ENCODE assay signal across 15 cellular contexts in genomic region chr12:106080786-106081185, GRCh38. TPM values are rescaled to one million over a fixed set of nuclear protein-coding genes. Genes with fewer than 3 reads are reported as not detected.
DNase-seq lines count a peak whose midpoint lies in the region; ATAC-seq and TF ChIP-seq lines count a peak whose summit lies in the region.
"Had no signal": no experiment of that assay in that cellular context is flagged by ENCODE, and none has a peak within 500 bp of the region (broad histone marks: within the 10 kb centered on the region; RNA-seq: fewer than 3 reads in every experiment).

No MANE protein-coding gene starts in this region.

- H3K79me1 ChIP-seq in IMR-90 (ENCODE audit: low read depth in 1 of 2, low read length in 2 of 2): peaks cover 14 to 62% of the 10 kb centered on the region in 2 experiments

- peak overlapping the region; percentile 69 for H2BK5ac ChIP-seq in IMR-90 (ENCODE audit: low read depth, low read length, poor library complexity, severe bottlenecking)

- peak overlapping the region; percentile 77 for H4K91ac ChIP-seq in IMR-90 (ENCODE audit: insufficient read depth, low read depth, low read length)

- no peak for TF ChIP-seq RAD21 in IMR-90 (IDR thresholded peaks at IDR 0.05; ENCODE audit: low read length)

- peak overlapping the region; percentile 22 to 44; a peak in 2 of 4 replicates for H4K8ac ChIP-seq in IMR-90 (ENCODE audit: low read depth in 2 of 2, low read length in 2 of 2)

- H3K56ac ChIP-seq in IMR-90 (ENCODE audit: extremely low read depth, insufficient read depth, low read length): 0 out of 2 replicates have a peak overlapping the region, but pooled peaks have one; percentile 33

- intact Hi-C loops in IMR-90 (cut with micrococcal nuclease) (loop anchor here (5.0 to 10.0 kb wide), 4 partner anchors 48 to 826 kb away; no protein-coding TSS in a partner anchor), upper lobe of right lung (cut with DNase I) (no loop called here)

- in situ Hi-C loops in IMR-90 (cut with MboI; ENCODE audit: low sequenced_read_pairs): no loop called here

- H3K4me1 ChIP-seq in IMR-90 (ENCODE audit: control insufficient read depth, insufficient read depth, low read length): peaks cover 47% of the 10 kb centered on the region
- peaks cover 70% of the 10 kb centered on the region for H3K4me1 ChIP-seq in mesodermal cell (ENCODE audit: control insufficient read depth, insufficient read depth, low read length, poor library complexity, severe bottlenecking)
- H3K4me1 ChIP-seq in upper lobe of right lung: peaks cover 25% of the 10 kb centered on the region

- H3K4me2 ChIP-seq in IMR-90 (ENCODE audit: low read depth, low read length): 0 out of 2 replicates have a peak overlapping the region, but pooled peaks have one; percentile 10

- H3K9me3 ChIP-seq in IMR-90 (ENCODE audit: control insufficient read depth, insufficient read depth, low read length): no peaks in the 10 kb centered on the region
- H3K9me3 ChIP-seq in mesodermal cell (ENCODE audit: control insufficient read depth, low read length): no peaks in the 10 kb centered on the region
- no peaks in the 10 kb centered on the region for H3K9me3 ChIP-seq in upper lobe of right lung

- peak overlapping the region; percentile 95 for H2BK120ac ChIP-seq in IMR-90 (ENCODE audit: low read depth, low read length)

- H3K4ac ChIP-seq in IMR-90 (ENCODE audit: low read depth, low read length): peak overlapping the region; percentile 80

- peaks cover 42% of the 10 kb centered on the region for H3K9me1 ChIP-seq in IMR-90 (ENCODE audit: insufficient read depth, low read length)

- H3K14ac ChIP-seq in IMR-90 (replicated peaks; ENCODE audit: low read depth, low read length): peak overlapping the region; percentile 8

- H4K20me1 ChIP-seq in IMR-90 (ENCODE audit: insufficient read depth, low read length): no peaks in the 10 kb centered on the region

- no TSS peak for BruUV-seq in IMR-90 (replicated peaks; lab: Mats Ljungman, UMichigan)

- POLR2A ChIA-PET in IMR-90 (lab: Charles Lee; ENCODE audit: unreplicated experiment): no interaction called here

- H3K27ac ChIP-seq in IMR-90 (ENCODE audit: insufficient read depth, low read length) (peak overlapping the region; percentile 51; the same call in 1 of the 2 replicates), cingulate gyrus (ENCODE audit: low read depth, low read length) (peak overlapping the region; percentile 72), mesodermal cell (ENCODE audit: low read depth, low read length, severe bottlenecking) (peak overlapping the region; percentile 99), temporal lobe (ENCODE audit: low read depth, low read length) (peak overlapping the region; percentile 90), upper lobe of right lung (no peak overlapping the region)

- H2AFZ ChIP-seq in IMR-90 (replicated peaks; ENCODE audit: low read length, poor library complexity): peak overlapping the region; percentile 16

- no CpG with 5 or more reads among the region's 5 CpGs for WGBS in IMR-90 (ENCODE audit: extremely low coverage in 2 of 2, insufficient read length in 1 of 2), 2 experiments
- WGBS in mesodermal cell (ENCODE audit: insufficient coverage in 2 of 2), 2 experiments: 87 to 91% methylated on average over 4 to 5 of the region's 5 CpGs

- H3K23ac ChIP-seq in IMR-90 (ENCODE audit: low read depth, low read length): peak overlapping the region; percentile 55

- DNase-seq in IMR-90 (no peak), upper lobe of right lung (no peak), glomerular visceral epithelial cell (ENCODE audit: extremely low spot score) (no peak), NCI-H446 (lab: John Stamatoyannopoulos, UW) (no peak)
- DNase-seq: activated CD4-positive, alpha-beta T cell treated with anti-CD3 and anti-CD28 coated beads for 1 hour; activated T-cell treated with anti-CD3 and anti-CD28 coated beads for 4 hours; C1 segment of cervical spinal cord; DMS79 treated with DMSO at 0.1 percent for 48 hours; effector CD4-positive, alpha-beta T cell; NCI-H1105 treated with DMSO at 0.1 percent for 48 hours; NCI-H345 had no signal

- H3K27me3 ChIP-seq in IMR-90 (ENCODE audit: control insufficient read depth, insufficient read depth, low read length) (no peaks in the 10 kb centered on the region), upper lobe of right lung (no peaks in the 10 kb centered on the region)

- peak overlapping the region; percentile 62 for H3K18ac ChIP-seq in IMR-90 (ENCODE audit: low read depth, low read length)

- H2BK20ac ChIP-seq in IMR-90 (ENCODE audit: low read depth, low read length): peak overlapping the region; percentile 85

- TF ChIP-seq CTCF in IMR-90 (conservative IDR thresholded peaks at IDR 0.05; ENCODE audit: low read depth, low read length) (no peak), upper lobe of right lung (IDR thresholded peaks at IDR 0.05) (no peak)

- no peak for ATAC-seq in IMR-90 (ENCODE audit: low read depth)
- ATAC-seq in upper lobe of right lung: no peak

- CTCF ChIA-PET in IMR-90 (lab: Yijun Ruan, JAX): interaction anchor here (0.6 kb wide), 1 partner anchor 56 kb away, joined by 3 read pairs; no protein-coding TSS in a partner anchor

- TF ChIP-seq POLR2A in IMR-90 (IDR thresholded peaks at IDR 0.05; ENCODE audit: low read depth, low read length): no peak

- no peak overlapping the region for H3K4me3 ChIP-seq in IMR-90 (ENCODE audit: insufficient read depth, low read depth, low read length)
- H3K4me3 ChIP-seq in mesodermal cell (ENCODE audit: extremely low read depth, insufficient read depth, low read length, poor library complexity, severe bottlenecking): no peak overlapping the region
- no peak overlapping the region for H3K4me3 ChIP-seq in upper lobe of right lung

- H3K9ac ChIP-seq in IMR-90 (ENCODE audit: low read depth, low read length): no peak overlapping the region

- peak overlapping the region; percentile 62; the same call in 1 of the 2 replicates for H4K5ac ChIP-seq in IMR-90 (ENCODE audit: low read depth, low read length)

- H2AK9ac ChIP-seq in IMR-90 (replicated peaks; ENCODE audit: low read depth, low read length, poor library complexity): no peak overlapping the region

- H3K36me3 ChIP-seq in IMR-90 (ENCODE audit: control insufficient read depth, insufficient read depth, low read length) (peaks cover 5% of the 10 kb centered on the region; the same call in 1 of the 2 replicates), mesodermal cell (ENCODE audit: control insufficient read depth, insufficient read depth, low read length) (peaks cover 65% of the 10 kb centered on the region), upper lobe of right lung (peaks cover 33% of the 10 kb centered on the region)

- peak overlapping the region; percentile 63; the same call in 2 of the 3 replicates for H2BK15ac ChIP-seq in IMR-90 (ENCODE audit: low read depth, low read length)

- dilution Hi-C loops in IMR-90 (cut with HindIII; ENCODE audit: low sequenced_read_pairs, unreplicated experiment): no loop called here

- peak overlapping the region; percentile 87 for H2AK5ac ChIP-seq in IMR-90 (ENCODE audit: low read depth, low read length)

TF ChIP-seq in IMR-90, 13 proteins besides CTCF, POLR2A, EP300 and RAD21:
- TF ChIP-seq FOS (IDR thresholded peaks at IDR 0.05; ENCODE audit: low read depth, low read length) (no peak), MAFK (IDR thresholded peaks at IDR 0.05; ENCODE audit: low read depth, low read length) (peak; percentile 97)
TF ChIP-seq in IMR-90: peak in this region for 1.

RNA-seq across cellular contexts. Expression of gene NUAK1, which starts 58.0 kb away (rescaled TPM):
- total RNA-seq in IMR-90 (2012; rRNA removed) (8.8 and 8.9 TPM in 2 replicates), temporal lobe (35.2 TPM), upper lobe of right lung (40.8 TPM)
- polyA plus RNA-seq in IMR-90 (2012; rRNA removed): 4.8 and 4.9 TPM in 2 replicates
- 3.0 and 3.1 TPM in 2 replicates for polyA plus RNA-seq in IMR-90 (2012; cell fraction: cytosol; rRNA removed)
- polyA plus RNA-seq in IMR-90 (2012; cell fraction: nucleus; rRNA removed; ENCODE audit: low replicate concordance): 4.5 and 10.4 TPM in 2 replicates
- 22.5 TPM for polyA plus RNA-seq in mesodermal cell (2013, experiment 1 of 2)
- polyA plus RNA-seq in mesodermal cell (2013, experiment 2 of 2): 20.5 TPM
- polyA plus RNA-seq: IgD-negative memory B cell had no signal
